In genomic region chr15:67775265-67775664, GRCh38 we compare ENCODE assay signal across 22 cellular contexts.
"Had no signal": no experiment of that assay in that cellular context is flagged by ENCODE, and none has a peak within 500 bp of the region (broad histone marks: within the 10 kb centered on the region; RNA-seq: fewer than 3 reads in every experiment).

No MANE protein-coding gene starts in this region.

- H3K27me3 Mint-ChIP-seq: T-cell had no signal

- H3K4me3 Mint-ChIP-seq: T-cell; T-helper 1 cell treated with Interleukin-12 subunit alpha and Interleukin-12 subunit beta and Interleukin-4 antibody, amounts not matched to agents 30 μg/mL and 1 μg/mL, for 36 hours had no signal

- DNase-seq: KG1, NCI-H1092 treated with DMSO at 0.1 percent for 48 hours, NCI-H1436, NCI-H187, NCI-H2029, NCI-H2081 treated with DMSO at 0.1 percent for 48 hours, NCI-H2171, NCI-H226, NCI-H446, NCI-H510A, NCI-H524 treated with DMSO at 0.1 percent for 48 hours, NCI-H69, NCI-H774, PC-3, SHP77, SW 1271, T-cell had no signal

- ATAC-seq: Panc1, PC-3, T-cell had no signal

- H3K9me3 Mint-ChIP-seq: T-cell; T-helper 1 cell treated with Interleukin-12 subunit alpha and Interleukin-12 subunit beta and Interleukin-4 antibody, amounts not matched to agents 30 μg/mL and 1 μg/mL, for 36 hours had no signal

- H3K27ac Mint-ChIP-seq: T-cell; T-helper 1 cell treated with Interleukin-12 subunit alpha and Interleukin-12 subunit beta and Interleukin-4 antibody, amounts not matched to agents 30 μg/mL and 1 μg/mL, for 36 hours had no signal

- FAIRE-seq: HTR-8/SVneo had no signal

- H3K27ac ChIP-seq: HL-60, RWPE1 had no signal
